Comparison of ENCODE assay signal across 8 cellular contexts in genomic region chr21:41425954-41426655, GRCh38. TPM values are rescaled to one million over a fixed set of nuclear protein-coding genes. Genes with fewer than 3 reads are reported as not detected.
DNase-seq lines count a peak whose midpoint lies in the region; ATAC-seq and TF ChIP-seq lines count a peak whose summit lies in the region.

MX1 (plus strand) TSS chr21:41426239; CDS start chr21:41432071, 5,832 bp downstream.

- no peak within 1 kb of the TSS for H4K91ac ChIP-seq in trophoblast cell (ENCODE audit: low read depth, low read length)

- intact Hi-C loops in PC-3 (cut with micrococcal nuclease) (loop anchor here (10.0 kb wide), 1 partner anchor 141 kb away; no protein-coding TSS in a partner anchor), Right ventricle myocardium superior (cut with DNase I) (no loop called here)
- intact Hi-C loops in activated naive CD4-positive, alpha-beta T cell treated with anti-CD3 and anti-CD28 coated beads for 36 hours (cut with micrococcal nuclease): loop anchor here (1.0 kb wide), 1 partner anchor 64 kb away; the partner anchor contains the start of gene MX2

- H3K9me3 ChIP-seq in PC-3 (ENCODE audit: low read length) (no peaks in the 10 kb centered on the region), trophoblast cell (ENCODE audit: insufficient read depth, low read depth, low read length) (peaks cover 3% of the 10 kb centered on the region), thymus (ENCODE audit: control insufficient read depth) (no peaks in the 10 kb centered on the region)

- H2BK5ac ChIP-seq in trophoblast cell (ENCODE audit: low read depth, low read length, poor library complexity): no peak within 1 kb of the TSS

- H3K4me1 Mint-ChIP-seq in activated naive CD4-positive, alpha-beta T cell treated with anti-CD3 and anti-CD28 coated beads for 36 hours (ENCODE audit: low read depth): peaks cover 38% of the 10 kb centered on the region

- CTCF ChIA-PET in PC-3 (lab: Charles Lee): no interaction called here
- CTCF ChIA-PET in activated naive CD4-positive, alpha-beta T cell treated with anti-CD3 and anti-CD28 coated beads for 36 hours (lab: Charles Lee): no interaction called here

- peak within 1 kb of the TSS; percentile 93 for H3K4me3 Mint-ChIP-seq in activated naive CD4-positive, alpha-beta T cell treated with anti-CD3 and anti-CD28 coated beads for 36 hours

- H3K36me3 ChIP-seq in PC-3 (ENCODE audit: low read depth, low read length): no peaks in the 10 kb centered on the region
- no peaks in the 10 kb centered on the region for H3K36me3 ChIP-seq in trophoblast cell (ENCODE audit: control insufficient read depth in 1 of 2, insufficient read depth in 2 of 2, low read length in 2 of 2)
- peaks cover 11% of the 10 kb centered on the region for H3K36me3 ChIP-seq in thymus (ENCODE audit: control insufficient read depth, insufficient read depth)

- no peak within 1 kb of the TSS for H3K18ac ChIP-seq in trophoblast cell (ENCODE audit: low read length)

- H3K79me2 ChIP-seq in PC-3 (ENCODE audit: low read length) (no peaks in the 10 kb centered on the region), trophoblast cell (ENCODE audit: control insufficient read depth, insufficient read depth, low read length, poor library complexity) (no peaks in the 10 kb centered on the region)

- no peaks in the 10 kb centered on the region for H3K9me3 Mint-ChIP-seq in activated naive CD4-positive, alpha-beta T cell treated with anti-CD3 and anti-CD28 coated beads for 36 hours

- H4K12ac ChIP-seq in trophoblast cell (ENCODE audit: low read depth, low read length): no peak within 1 kb of the TSS

- no peak within 1 kb of the TSS for H3K23ac ChIP-seq in trophoblast cell (ENCODE audit: low read length)

- H2BK12ac ChIP-seq in trophoblast cell (ENCODE audit: low read length): no peak within 1 kb of the TSS

- 0 out of 2 replicates have a peak within 1 kb of the TSS, but pooled peaks have one; percentile 5 for H3K27ac ChIP-seq in PC-3 (ENCODE audit: low read length)
- H3K27ac ChIP-seq in trophoblast cell (ENCODE audit: low read depth, low read length): no peak within 1 kb of the TSS
- H3K27ac ChIP-seq in thymus (ENCODE audit: low read depth): peak within 1 kb of the TSS; percentile 75

- H3K27me3 ChIP-seq in PC-3 (ENCODE audit: low read length) (no peaks in the 10 kb centered on the region), trophoblast cell (ENCODE audit: insufficient read depth, low read length) (peaks cover 13% of the 10 kb centered on the region), thymus (ENCODE audit: control insufficient read depth, insufficient read depth) (no peaks in the 10 kb centered on the region)

- no peaks in the 10 kb centered on the region for H3K79me1 ChIP-seq in trophoblast cell (ENCODE audit: low read length)

- BruUV-seq in PC-3 (replicated peaks; lab: Mats Ljungman, UMichigan): no TSS peak

- no peaks in the 10 kb centered on the region for H4K20me1 ChIP-seq in PC-3 (ENCODE audit: low read length)

- no peaks in the 10 kb centered on the region for H3K9me2 ChIP-seq in PC-3 (replicated peaks; ENCODE audit: low read length)

- ATAC-seq in GM18508 (IDR thresholded peaks at IDR 0.05; ENCODE audit: insufficient read depth, unreplicated experiment) (peak; percentile 55), HG02870 (IDR thresholded peaks at IDR 0.05; ENCODE audit: unreplicated experiment) (peak; percentile 87), PC-3 (peak; percentile 92), Right ventricle myocardium superior (ENCODE audit: poor library complexity) (peak; percentile 94)

- peaks cover 4% of the 10 kb centered on the region for H3K4me1 ChIP-seq in PC-3 (ENCODE audit: insufficient read depth, low read length)
- peaks cover 0 to 3% of the 10 kb centered on the region in 2 experiments for H3K4me1 ChIP-seq in trophoblast cell (ENCODE audit: control insufficient read depth in 1 of 2, insufficient read depth in 2 of 2, low read length in 2 of 2)
- peaks cover 2% of the 10 kb centered on the region for H3K4me1 ChIP-seq in thymus (ENCODE audit: control insufficient read depth, insufficient read depth, low read length)

- peak within 1 kb of the TSS; percentile 96 for H2AFZ ChIP-seq in PC-3 (ENCODE audit: low read length)
- H2AFZ ChIP-seq in trophoblast cell (ENCODE audit: insufficient read depth, low read length, poor library complexity): no peak within 1 kb of the TSS

- H3K36me3 Mint-ChIP-seq in activated naive CD4-positive, alpha-beta T cell treated with anti-CD3 and anti-CD28 coated beads for 36 hours (ENCODE audit: low read depth): peaks cover 30% of the 10 kb centered on the region

- H2BK120ac ChIP-seq in trophoblast cell (ENCODE audit: insufficient read depth, low read length, poor library complexity): no peak within 1 kb of the TSS

- TF ChIP-seq CTCF in PC-3 (conservative IDR thresholded peaks at IDR 0.05; ENCODE audit: low read depth, low read length): no peak

- WGBS in trophoblast cell (ENCODE audit: extremely low coverage, insufficient coverage, insufficient read length): no CpG with 5 or more reads among the region's 62 CpGs
- under 1% methylated on average over 62 of the region's 62 CpGs for WGBS in thymus

- H3K9ac ChIP-seq in PC-3 (ENCODE audit: low read length) (peak within 1 kb of the TSS; percentile 73), trophoblast cell (ENCODE audit: low read length) (no peak within 1 kb of the TSS)

- no peak within 1 kb of the TSS for H3K14ac ChIP-seq in trophoblast cell (ENCODE audit: low read length)

- peak within 1 kb of the TSS; percentile 82 for H3K4me3 ChIP-seq in PC-3 (ENCODE audit: low read length)
- no peak within 1 kb of the TSS for H3K4me3 ChIP-seq in trophoblast cell (ENCODE audit: low read depth, low read length)
- peak within 1 kb of the TSS; percentile 66 for H3K4me3 ChIP-seq in thymus (ENCODE audit: low read length)

- peak within 1 kb of the TSS; percentile 92 for H3K27ac Mint-ChIP-seq in activated naive CD4-positive, alpha-beta T cell treated with anti-CD3 and anti-CD28 coated beads for 36 hours

- no peaks in the 10 kb centered on the region for H3K27me3 Mint-ChIP-seq in activated naive CD4-positive, alpha-beta T cell treated with anti-CD3 and anti-CD28 coated beads for 36 hours (ENCODE audit: low read depth)

- no peak within 1 kb of the TSS for H4K8ac ChIP-seq in trophoblast cell (ENCODE audit: low read depth, low read length)

- peak; percentile 55 for DNase-seq in PC-3
- peak; percentile 92 for DNase-seq in activated naive CD4-positive, alpha-beta T cell treated with anti-CD3 and anti-CD28 coated beads for 36 hours
- peak; percentile 90 for DNase-seq in Right ventricle myocardium superior
- peak; percentile 45 to 63 for DNase-seq in trophoblast cell
- DNase-seq in GDM1 (lab: John Stamatoyannopoulos, UW): no peak

- peak within 1 kb of the TSS; percentile 96 for H3K4me2 ChIP-seq in PC-3 (ENCODE audit: low read length)
- H3K4me2 ChIP-seq in trophoblast cell (ENCODE audit: low read length): peak within 1 kb of the TSS; percentile 61

- POLR2A ChIA-PET in PC-3 (lab: Charles Lee; ENCODE audit: unreplicated experiment): interaction anchor here (1.0 kb wide), 1 partner anchor 143 kb away, joined by 3 read pairs; no protein-coding TSS in a partner anchor

- no peak within 1 kb of the TSS for H3K4ac ChIP-seq in trophoblast cell (ENCODE audit: low read depth, low read length)

- H2AK5ac ChIP-seq in trophoblast cell (ENCODE audit: low read length): no peak within 1 kb of the TSS

- H3F3A ChIP-seq in PC-3 (ENCODE audit: low read length, unreplicated experiment): no peaks in the 10 kb centered on the region

RNA-seq across cellular contexts. Expression of gene MX1, which starts in this region (rescaled TPM):
- total RNA-seq in PC-3 (2014; rRNA removed) (12.6 and 22.0 TPM in 2 replicates), Right ventricle myocardium superior (10.5 TPM)
- 100 to 1,000 TPM; 138 to 145 TPM for total RNA-seq in activated naive CD4-positive, alpha-beta T cell treated with anti-CD3 and anti-CD28 coated beads for 36 hours
- 0.76 and 1.1 TPM in 2 replicates for polyA plus RNA-seq in trophoblast cell (2013)
- 54.5 TPM for polyA plus RNA-seq in thymus
